ENCODE assay signal across 8 cellular contexts in genomic region chr17:76256430-76257050, GRCh38. TPM values are rescaled to one million over a fixed set of nuclear protein-coding genes. Genes with fewer than 3 reads are reported as not detected.
DNase-seq lines count a peak whose midpoint lies in the region; ATAC-seq, FAIRE-seq and TF ChIP-seq lines count a peak whose summit lies in the region.
"Not testable (repeated sequence)": the region's sequence is repeated elsewhere in the genome, so short reads cannot be mapped to it uniquely, and the experiment has no call there.

No MANE protein-coding gene starts in this region.

- peaks cover 11% of the 10 kb centered on the region for H3K4me1 Mint-ChIP-seq in chondrocyte (ENCODE audit: low read depth)
- H3K4me1 Mint-ChIP-seq in natural killer cell, result peaks cover 36 to 39% of the 10 kb centered on the region in 2 donors

- 78 to 81% methylated on average over 19 of the region's 19 CpGs for WGBS in aorta, 2 donors

- H3K36me3 ChIP-seq in aorta (ENCODE audit: control insufficient read depth in 1 of 2, insufficient read depth in 2 of 2, low read length in 1 of 2), result not testable (repeated sequence)

- peak; percentile 41 to 45 for ATAC-seq in activated CD4-positive, CD25-positive, alpha-beta regulatory T cell treated with anti-CD3 and anti-CD28 coated beads, Interleukin-2, amount 50 U/mL, for 24 hours
- peak; percentile 74 to 81 (median 78) for ATAC-seq in natural killer cell
- ATAC-seq in aorta (ENCODE audit: low FRiP score), result not testable (repeated sequence)

- H3K27ac Mint-ChIP-seq in chondrocyte (ENCODE audit: unreplicated experiment), result not testable (repeated sequence)
- peak overlapping the region; percentile 82 to 92 for H3K27ac Mint-ChIP-seq in natural killer cell

- not testable (repeated sequence) for H3K4me3 ChIP-seq in aorta (ENCODE audit: low read length in 2 of 2)

- TF ChIP-seq CTCF in chondrocyte (IDR thresholded peaks at IDR 0.05); natural killer cell (IDR thresholded peaks at IDR 0.05): not testable (repeated sequence)

- H3K4me3 Mint-ChIP-seq in chondrocyte (ENCODE audit: unreplicated experiment), result not testable (repeated sequence)
- H3K4me3 Mint-ChIP-seq in natural killer cell, result peak overlapping the region; percentile 72

- H3K36me3 Mint-ChIP-seq in chondrocyte (ENCODE audit: low read depth); natural killer cell: not testable (repeated sequence)

- FAIRE-seq in GM12891 (lab: Jason Lieb, UNC), result peak; percentile 50

- not testable (repeated sequence) for TF ChIP-seq POLR2A in GM12891 (IDR thresholded peaks at IDR 0.05; ENCODE audit: low read depth, low read length)

- intact Hi-C loops in natural killer cell (cut with micrococcal nuclease), result loop anchor here (1.0 kb wide), 1 partner anchor 8 kb away; no protein-coding TSS in a partner anchor
- intact Hi-C loops in aorta (cut with DNase I), result not testable (repeated sequence)

- not testable (repeated sequence) for H3K27ac ChIP-seq in aorta (ENCODE audit: low read depth in 1 of 2, low read length in 2 of 2)

- not testable (repeated sequence) for DNase-seq in GM12891 (ENCODE audit: insufficient read length, low spot score)
- DNase-seq in activated T-cell treated with anti-CD3 and anti-CD28 coated beads, Interleukin-2, amount 50 U/mL, for 1 hour, result peak; percentile 51
- peak; percentile 17 for DNase-seq in activated naive CD4-positive, alpha-beta T cell treated with anti-CD3 and anti-CD28 coated beads, Interleukin-2, amount 50 U/mL, for 16 hours
- DNase-seq in chondrocyte (ENCODE audit: low spot score), result peak; percentile 32
- DNase-seq in natural killer cell, result peak; percentile 50
- DNase-seq in stimulated activated CD4-positive, alpha-beta T cell treated with anti-CD3 and anti-CD28 coated beads, Interleukin-1b, Interleukin-23, amount 100 ng/mL, for 48 hours, result peak; percentile 67
- peak; percentile 12 to 25 for DNase-seq in aorta

- not testable (repeated sequence) for H3K9me3 ChIP-seq in aorta (ENCODE audit: control insufficient read depth, low read length)

- not testable (repeated sequence) for H3K9me3 Mint-ChIP-seq in chondrocyte (ENCODE audit: low read depth); natural killer cell

- H3K27me3 Mint-ChIP-seq in chondrocyte (ENCODE audit: low read depth); natural killer cell (ENCODE audit: low read depth in 2 of 2): not testable (repeated sequence)

- H3K27me3 ChIP-seq in aorta (ENCODE audit: control insufficient read depth in 1 of 2, insufficient read depth in 2 of 2, low read length in 1 of 2), result not testable (repeated sequence)

- H3K4me1 ChIP-seq in aorta (ENCODE audit: control insufficient read depth in 1 of 2, insufficient read depth in 2 of 2, low read length in 2 of 2), result not testable (repeated sequence)

RNA-seq across cellular contexts. Expression of gene UBALD2, which starts 8.6 kb away (rescaled TPM):
- polyA plus RNA-seq in GM12891 (2012; ENCODE audit: low read depth, missing spikeins), result 86.1 TPM
- 6.7 to 14.1 TPM (median 13.2 TPM) in 3 replicates for total RNA-seq in chondrocyte
- total RNA-seq in natural killer cell, result 100 to 1,000 TPM; 171 to 287 (median 189) TPM
- total RNA-seq in aorta, result 10 to 100 TPM; 25.8 to 30.2 TPM
- 10 to 100 TPM; 23.2 to 27.7 TPM for polyA plus RNA-seq in aorta

RNA-seq across cellular contexts. Expression of gene RNF157, which starts 16.2 kb away (rescaled TPM):
- polyA plus RNA-seq in GM12891 (2012; ENCODE audit: low read depth, missing spikeins), result 0.47 TPM
- total RNA-seq in chondrocyte (1.1 to 1.5 TPM (median 1.4 TPM) in 3 replicates), natural killer cell (1 to 10 TPM; 4.9 to 9.1 (median 8.5) TPM), aorta (1 to 10 TPM; 1.7 to 2.0 TPM)
- polyA plus RNA-seq in aorta, result 1 to 10 TPM in 1 of 2 donors, under 1 TPM in 1; 0.36 to 3.8 TPM

RNA-seq across cellular contexts. Expression of gene QRICH2, which starts 51.5 kb away (rescaled TPM):
- polyA plus RNA-seq in GM12891 (2012; ENCODE audit: low read depth, missing spikeins), result 0.46 TPM
- 4.7 to 5.2 TPM (median 5.0 TPM) in 3 replicates for total RNA-seq in chondrocyte
- 1 to 10 TPM; 2.3 to 3.1 (median 2.9) TPM for total RNA-seq in natural killer cell
- 1 to 10 TPM; 3.4 to 4.2 TPM for total RNA-seq in aorta
- polyA plus RNA-seq in aorta, result 10 to 100 TPM in 1 of 2 donors, 1 to 10 TPM in 1; 1.4 to 12.8 TPM

Comparison
In these comparisons a context has a peak if more than half of its experiments do, and no peak if none do; other contexts are left out.
1. RNA of gene UBALD2, which starts 8.6 kb away (total RNA-seq): 171 to 287 TPM in natural killer cell; 25.8 to 30.2 TPM in aorta and 6.7 to 14.1 TPM in chondrocyte; every median in the first group is over 4 times any median in the second.